ENCODE assay signal across 18 cellular contexts in genomic region chr17:10842658-10843057, GRCh38. TPM values are rescaled to one million over a fixed set of nuclear protein-coding genes. Genes with fewer than 3 reads are reported as not detected.
A peak's percentile ranks its signal among the peaks of the same experiment; 100 is the strongest.
DNase-seq lines count a peak whose midpoint lies in the region; FAIRE-seq and TF ChIP-seq lines count a peak whose summit lies in the region.
"Had no signal": no experiment of that assay in that cellular context is flagged by ENCODE, and none has a peak within 500 bp of the region (broad histone marks: within the 10 kb centered on the region; RNA-seq: fewer than 3 reads in every experiment).

No MANE protein-coding gene starts in this region.

- H3K23ac ChIP-seq in H1 (ENCODE audit: insufficient read length): no peak overlapping the region
- H3K23ac ChIP-seq in mesendoderm (ENCODE audit: low read length): no peak overlapping the region

- H2BK15ac ChIP-seq in H1 (ENCODE audit: low read length) (no peak overlapping the region), mesendoderm (replicated peaks; ENCODE audit: low read depth) (no peak overlapping the region)

- H4K5ac ChIP-seq in H1 (ENCODE audit: insufficient read length, low read depth, low read length) (no peak overlapping the region), mesendoderm (ENCODE audit: low read length) (no peak overlapping the region)

- H3K4ac ChIP-seq in H1 (replicated peaks; ENCODE audit: insufficient read length, low read depth, low read length): no peak overlapping the region
- no peak overlapping the region for H3K4ac ChIP-seq in mesendoderm (ENCODE audit: low read depth, low read length)

- no peak overlapping the region for H3K18ac ChIP-seq in H1 (ENCODE audit: extremely low read depth, low read length)
- no peak overlapping the region for H3K18ac ChIP-seq in mesendoderm (ENCODE audit: low read length)

- H2BK5ac ChIP-seq in H1 (ENCODE audit: low read depth, low read length): no peak overlapping the region
- no peak overlapping the region for H2BK5ac ChIP-seq in mesendoderm (ENCODE audit: low read length)

- H2AK5ac ChIP-seq in H1 (ENCODE audit: low read depth, low read length): no peak overlapping the region
- no peak overlapping the region for H2AK5ac ChIP-seq in mesendoderm (ENCODE audit: low read length)

- no peak overlapping the region for H3K56ac ChIP-seq in H1 (replicated peaks; ENCODE audit: insufficient read length, low read depth, low read length)
- peak overlapping the region; percentile 5 for H3K56ac ChIP-seq in mesendoderm (ENCODE audit: low read length)

- no peak overlapping the region for H2AFZ ChIP-seq in H1 (ENCODE audit: low read length)

- no peak for FAIRE-seq in H1 (lab: Jason Lieb, UNC)

- no peak overlapping the region for H3K9ac ChIP-seq in H1 (replicated peaks in 1 of 4; ENCODE audit: extremely low read depth in 1 of 4, low read depth in 3 of 4, low read length in 3 of 4)
- no peak overlapping the region for H3K9ac ChIP-seq in mesendoderm (ENCODE audit: low read length)

- H3K9me3 ChIP-seq in H1 (ENCODE audit: insufficient read depth in 2 of 2, low read depth in 1 of 2, low read length in 1 of 2) (no peaks in the 10 kb centered on the region; a peak in 1 of 4 replicates), stomach (no peaks in the 10 kb centered on the region), thyroid gland (no peaks in the 10 kb centered on the region)

- H3K4me3 ChIP-seq in H7 (ENCODE audit: insufficient read depth, low read depth, low read length) (no peak overlapping the region), H1 (ENCODE audit: extremely low read depth in 1 of 4, insufficient read depth in 2 of 4, low read depth in 3 of 4, low read length in 4 of 4) (no peak overlapping the region), mesendoderm (ENCODE audit: low read length) (no peak overlapping the region), stomach (no peak overlapping the region), thyroid gland (replicated peaks in 1 of 3) (no peak overlapping the region)

- no peak overlapping the region for H2BK12ac ChIP-seq in H1 (ENCODE audit: low read depth, low read length)

- no peak overlapping the region for H3K27ac ChIP-seq in H1 (ENCODE audit: low read depth, low read length)
- H3K27ac ChIP-seq in mesendoderm (ENCODE audit: low read depth, low read length): no peak overlapping the region
- H3K27ac ChIP-seq in stomach: peak overlapping the region; percentile 12 to 94 (median 83)
- H3K27ac ChIP-seq in thyroid gland: no peak overlapping the region

- no peaks in the 10 kb centered on the region for H3K79me2 ChIP-seq in H1 (ENCODE audit: control insufficient read depth in 1 of 2, insufficient read depth in 2 of 2, low read length in 2 of 2)
- no peaks in the 10 kb centered on the region for H3K79me2 ChIP-seq in mesendoderm (ENCODE audit: control insufficient read depth, insufficient read depth, low read length)

- TF ChIP-seq POLR2A in H1 (IDR thresholded peaks at IDR 0.05; ENCODE audit: control extremely low read depth in 1 of 2, low read depth in 2 of 2, low read length in 2 of 2) (no peak), stomach (IDR thresholded peaks at IDR 0.05) (no peak), thyroid gland (IDR thresholded peaks at IDR 0.05) (no peak)

- POLR2A ChIA-PET in H1 (lab: Charles Lee; ENCODE audit: partially characterized antibody): no interaction called here

- CTCF ChIA-PET in H1 (lab: Charles Lee; ENCODE audit: partially characterized antibody): interaction anchor here (0.6 to 10.0 kb wide), 10 partner anchors 8 to 206 kb away, joined by 3 to 88 read pairs (median 12); no protein-coding TSS in a partner anchor

- DNase-seq in H7 (peak; percentile 67), H1 (ENCODE audit: low read depth in 1 of 2, low spot score in 2 of 2) (no peak), mesendoderm (no peak), stomach (peak; percentile 84), thyroid gland (no peak), NCI-H774 (lab: John Stamatoyannopoulos, UW) (no peak)
- no peak for DNase-seq in central memory CD4-positive, alpha-beta T cell
- DNase-seq: COR-L47, EL, HCEC 1CT, Kasumi-1, MM.1S, NCI-H1092 treated with DMSO at 0.1 percent for 48 hours, NCI-H2081 treated with DMSO at 0.1 percent for 48 hours, NCI-H510A treated with DMSO at 0.1 percent for 48 hours had no signal

- no peak for TF ChIP-seq RAD21 in H1 (IDR thresholded peaks at IDR 0.05 in 1 of 2, conservative IDR thresholded peaks at IDR 0.05 in 1 of 2; ENCODE audit: low read depth in 2 of 2, low read length in 2 of 2)

- TF ChIP-seq CTCF in H1 (IDR thresholded peaks at IDR 0.05; ENCODE audit: control extremely low read depth in 1 of 3, insufficient read depth in 1 of 3, low read depth in 1 of 3, low read length in 3 of 3) (no peak), stomach (IDR thresholded peaks at IDR 0.05) (no peak), thyroid gland (IDR thresholded peaks at IDR 0.05) (no peak)

- H4K8ac ChIP-seq in H1 (ENCODE audit: extremely low read depth, insufficient read depth, low read length) (no peak overlapping the region), mesendoderm (ENCODE audit: low read depth, low read length) (no peak overlapping the region)

- WGBS in H1 (ENCODE audit: extremely low coverage in 1 of 2, insufficient coverage in 1 of 2, insufficient read length in 1 of 2, insufficient replicate concordance in 2 of 2, low coverage in 1 of 2, low lambda C conversion rate in 2 of 2, missing lambda C conversion rate in 1 of 2), 2 experiments: 70% methylated on average over 4 of the region's 4 CpGs; no CpG with 5 or more reads in 1 of the 2 experiments
- WGBS in mesendoderm (ENCODE audit: extremely low coverage, insufficient coverage, low lambda C conversion rate): no CpG with 5 or more reads among the region's 4 CpGs
- 29 to 60% (median 46%) methylated on average over 4 of the region's 4 CpGs for WGBS in stomach, 5 donors
- WGBS in thyroid gland, 2 donors: 77 to 80% methylated on average over 4 of the region's 4 CpGs

- no peak overlapping the region for H2BK120ac ChIP-seq in H1 (replicated peaks; ENCODE audit: low read depth, low read length)
- no peak overlapping the region for H2BK120ac ChIP-seq in mesendoderm (ENCODE audit: low read depth, low read length)

- intact Hi-C loops in stomach (cut with DNase I; ENCODE audit: low total_unique reads) (loop anchor here (10.0 kb wide), 1 partner anchor 198 kb away; no protein-coding TSS in a partner anchor), thyroid gland (cut with DNase I) (loop anchor here (5.0 kb wide), 1 partner anchor 105 kb away; no protein-coding TSS in a partner anchor)

- no peak for TF ChIP-seq EP300 in H1 (IDR thresholded peaks at IDR 0.05; ENCODE audit: borderline replicate concordance in 1 of 2, low read depth in 2 of 2, low read length in 2 of 2)
- no peak for TF ChIP-seq EP300 in stomach (IDR thresholded peaks at IDR 0.05)

- no peak overlapping the region for H4K91ac ChIP-seq in H1 (replicated peaks; ENCODE audit: insufficient read length, low read length)

- H3K4me2 ChIP-seq in H1 (ENCODE audit: insufficient read depth in 1 of 2, low read depth in 2 of 2, low read length in 2 of 2) (no peak overlapping the region; a peak in 2 of 4 replicates), mesendoderm (ENCODE audit: low read length) (no peak overlapping the region)

- H4K20me1 ChIP-seq in H1 (replicated peaks in 1 of 2; ENCODE audit: control insufficient read depth in 1 of 2, insufficient read depth in 2 of 2, low read length in 2 of 2): no peaks in the 10 kb centered on the region

- H2BK20ac ChIP-seq in H1 (ENCODE audit: low read length): no peak overlapping the region

- peaks cover 17% of the 10 kb centered on the region; the same call in 1 of the 2 replicates for H3K23me2 ChIP-seq in H1 (ENCODE audit: low read depth, low read length)

- H3K27me3 ChIP-seq in H7 (ENCODE audit: control insufficient read depth, insufficient read depth, low read length): no peaks in the 10 kb centered on the region
- H3K27me3 ChIP-seq in H1 (replicated peaks in 1 of 4; ENCODE audit: control insufficient read depth in 3 of 4, extremely low read depth in 1 of 4, insufficient read depth in 3 of 4, low read length in 3 of 4): peaks cover 0 to 2% (median 0%) of the 10 kb centered on the region in 4 experiments; a peak in 1 of 7 replicates
- H3K27me3 ChIP-seq in mesendoderm (ENCODE audit: insufficient read depth, low read length, poor library complexity): no peaks in the 10 kb centered on the region
- peaks cover 0 to 4% (median 0%) of the 10 kb centered on the region in 3 donors for H3K27me3 ChIP-seq in stomach
- H3K27me3 ChIP-seq in thyroid gland: no peaks in the 10 kb centered on the region

- H3K36me3 ChIP-seq in H7 (replicated peaks; ENCODE audit: control insufficient read depth, insufficient read depth, low read length) (no peaks in the 10 kb centered on the region), H1 (ENCODE audit: control insufficient read depth in 2 of 4, insufficient read depth in 4 of 4, low read length in 3 of 4) (no peaks in the 10 kb centered on the region), mesendoderm (ENCODE audit: control insufficient read depth, insufficient read depth, low read length) (no peaks in the 10 kb centered on the region), stomach (no peaks in the 10 kb centered on the region), thyroid gland (no peaks in the 10 kb centered on the region)

- H3K14ac ChIP-seq in H1 (ENCODE audit: insufficient read length): no peak overlapping the region

- H3K79me1 ChIP-seq in H1 (ENCODE audit: low read depth, low read length) (no peaks in the 10 kb centered on the region), mesendoderm (ENCODE audit: low read length) (no peaks in the 10 kb centered on the region)

- H3K4me1 ChIP-seq in H1 (replicated peaks in 1 of 4; ENCODE audit: control insufficient read depth in 3 of 4, insufficient read depth in 4 of 4, low read length in 3 of 4) (peaks cover 7 to 10% (median 7%) of the 10 kb centered on the region in 4 experiments; a peak in 6 of 7 replicates), mesendoderm (ENCODE audit: control insufficient read depth, low read depth, low read length) (peaks cover 7% of the 10 kb centered on the region), stomach (peaks cover 9 to 28% (median 23%) of the 10 kb centered on the region in 4 donors), thyroid gland (peaks cover 0 to 4% of the 10 kb centered on the region in 2 donors)

RNA-seq across cellular contexts. Expression of gene PIRT, which starts 4.8 kb away (rescaled TPM):
- total RNA-seq in H7 (2014; rRNA removed; shearing (Covaris generic)): not detected in 2 replicates
- total RNA-seq in H1 (2021; fragmentation: NEBNext Ultra II Directional; extraction: Animal tissue kit (Norgen Biotek cat#: 25700)): not detected in 2 replicates
- polyA plus RNA-seq in H1 (2011; rRNA removed) (0.03 TPM in 1 of 2 replicates, not detected in the other), stomach (under 1 TPM in 2 of 3 donors, not detected in 1; 0.06 to 0.55 TPM)
- polyA plus RNA-seq in H1 (2011; cell fraction: cytosol; rRNA removed): not detected
- polyA plus RNA-seq in H1 (2011; cell fraction: nucleus; rRNA removed): not detected
- polyA plus RNA-seq in H1 (2012, experiment 1 of 2): not detected in 4 replicates
- polyA plus RNA-seq in H1 (2012, experiment 2 of 2): not detected
- not detected for polyA plus RNA-seq in H1 (2013, experiment 1 of 2)
- not detected for polyA plus RNA-seq in H1 (2013, experiment 2 of 2)
- polyA minus RNA-seq in H1 (2011; rRNA and poly(A)+ RNA removed): 0.05 TPM in 1 of 2 replicates, not detected in the other
- not detected for polyA minus RNA-seq in H1 (2011; cell fraction: cytosol; rRNA and poly(A)+ RNA removed)
- polyA minus RNA-seq in H1 (2011; cell fraction: nucleus; rRNA and poly(A)+ RNA removed): not detected
- polyA plus RNA-seq in mesendoderm (2013, experiment 1 of 2): not detected
- polyA plus RNA-seq in mesendoderm (2013, experiment 2 of 2): not detected
- total RNA-seq in stomach (1 to 10 TPM in 1 of 5 donors, under 1 TPM in 1, not detected in 3; under 0.01 to 2.6 TPM), thyroid gland (not detected)
- total RNA-seq: A673, HT1080 had no signal
- polyA plus RNA-seq: IgD-negative memory B cell had no signal

RNA-seq across cellular contexts. Expression of gene TMEM238L, which starts 38.8 kb away (rescaled TPM):
- total RNA-seq in H7 (2014; rRNA removed; shearing (Covaris generic)): not detected in 2 replicates
- not detected in 2 replicates for total RNA-seq in H1 (2021; fragmentation: NEBNext Ultra II Directional; extraction: Animal tissue kit (Norgen Biotek cat#: 25700))
- polyA plus RNA-seq in H1 (2011; rRNA removed): not detected in 2 replicates
- not detected for polyA plus RNA-seq in H1 (2011; cell fraction: cytosol; rRNA removed)
- polyA plus RNA-seq in H1 (2011; cell fraction: nucleus; rRNA removed): not detected
- polyA plus RNA-seq in H1 (2012, experiment 1 of 2): not detected in 4 replicates
- not detected for polyA plus RNA-seq in H1 (2012, experiment 2 of 2)
- not detected for polyA plus RNA-seq in H1 (2013, experiment 1 of 2)
- not detected for polyA plus RNA-seq in H1 (2013, experiment 2 of 2)
- polyA minus RNA-seq in H1 (2011; rRNA and poly(A)+ RNA removed): not detected in 2 replicates
- polyA minus RNA-seq in H1 (2011; cell fraction: cytosol; rRNA and poly(A)+ RNA removed): not detected
- polyA minus RNA-seq in H1 (2011; cell fraction: nucleus; rRNA and poly(A)+ RNA removed): not detected
- not detected for polyA plus RNA-seq in mesendoderm (2013, experiment 1 of 2)
- not detected for polyA plus RNA-seq in mesendoderm (2013, experiment 2 of 2)
- 100 to 1,000 TPM in 1 of 5 donors, 10 to 100 TPM in 4; 18.7 to 190 (median 51.2) TPM for total RNA-seq in stomach
- 10 to 100 TPM in 2 of 3 donors, 1 to 10 TPM in 1; 2.2 to 55.9 (median 19.2) TPM for polyA plus RNA-seq in stomach
- not detected for total RNA-seq in thyroid gland
- total RNA-seq: A673, HT1080 had no signal
- polyA plus RNA-seq: IgD-negative memory B cell had no signal

Comparison
In these comparisons a context has a peak if more than half of its experiments do, and no peak if none do; other contexts are left out.
1. DNase-seq: peak in H7 (single experiment) and stomach (single experiment); none in H1 (0 of 2), mesendoderm (single experiment), thyroid gland (0 of 2), central memory CD4-positive, alpha-beta T cell (single experiment) and NCI-H774 (single experiment).
2. H3K27ac ChIP-seq: peak in stomach (5 of 5); none in H1 (single experiment), mesendoderm (single experiment) and thyroid gland (0 of 3).
3. RNA of gene TMEM238L, which starts 38.8 kb away (total RNA-seq): 18.7 to 190 TPM in stomach; not detected in H7, not detected in H1 and not detected in thyroid gland; every median in the first group is over 10 times any median in the second.